ENCODE assay signal across 12 cellular contexts in genomic region chr7:23009303-23009702, GRCh38.
"Had no signal": no experiment of that assay in that cellular context is flagged by ENCODE, and none has a peak within 500 bp of the region (broad histone marks: within the 10 kb centered on the region; RNA-seq: fewer than 3 reads in every experiment).

No MANE protein-coding gene starts in this region.

- H3K27ac ChIP-seq: left lung, ovary, vagina had no signal

- H3K36me3 ChIP-seq: gastrocnemius medialis, left lung, ovary, vagina had no signal

- DNase-seq: activated CD4-positive, alpha-beta T cell treated with anti-CD3 and anti-CD28 coated beads, Interleukin-2, amount 50 U/mL, for 1 hour; activated naive CD4-positive, alpha-beta T cell treated with anti-CD3 and anti-CD28 coated beads, Interleukin-2, amount 50 U/mL, for 16 hours; activated T-cell treated with anti-CD3 and anti-CD28 coated beads, Interleukin-2, amount 50 U/mL, for 1 hour; amygdala; gastrocnemius medialis; left lung; mesendoderm; nephron progenitor cell; ovary; stimulated activated CD4-positive, alpha-beta T cell treated with anti-CD3 and anti-CD28 coated beads, Interleukin-4, amount 100 ng/mL, for 1 hour; T-helper 17 cell had no signal

- H3K27me3 ChIP-seq: gastrocnemius medialis, left lung, ovary, vagina had no signal

- H3K9me3 ChIP-seq: gastrocnemius medialis, left lung, ovary, vagina had no signal

- H3K4me3 ChIP-seq: gastrocnemius medialis, left lung, ovary, vagina had no signal
